19 cellular contexts compared by ENCODE assay signal in genomic region chr2:96525211-96525507, GRCh38. TPM values are rescaled to one million over a fixed set of nuclear protein-coding genes. Genes with fewer than 3 reads are reported as not detected.
A peak's percentile ranks its signal among the peaks of the same experiment; 100 is the strongest.
DNase-seq lines count a peak whose midpoint lies in the region; ATAC-seq and TF ChIP-seq lines count a peak whose summit lies in the region.
"Had no signal": no experiment of that assay in that cellular context is flagged by ENCODE, and none has a peak within 500 bp of the region (broad histone marks: within the 10 kb centered on the region; RNA-seq: fewer than 3 reads in every experiment).

No MANE protein-coding gene starts in this region.

- no peaks in the 10 kb centered on the region for H3K9me3 Mint-ChIP-seq in T-helper 1 cell treated with Interleukin-12 subunit alpha and Interleukin-12 subunit beta and Interleukin-4 antibody, amounts not matched to agents 30 μg/mL and 1 μg/mL, for 36 hours
- H3K9me3 Mint-ChIP-seq in endodermal cell (no peaks in the 10 kb centered on the region), mesothelial cell of epicardium (no peaks in the 10 kb centered on the region)

- peak overlapping the region; percentile 71 for H3K27ac Mint-ChIP-seq in T-helper 1 cell treated with Interleukin-12 subunit alpha and Interleukin-12 subunit beta and Interleukin-4 antibody, amounts not matched to agents 30 μg/mL and 1 μg/mL, for 36 hours
- H3K27ac Mint-ChIP-seq in endodermal cell (no peak overlapping the region), mesothelial cell of epicardium (no peak overlapping the region)

- no peaks in the 10 kb centered on the region for H3K27me3 Mint-ChIP-seq in T-helper 1 cell treated with Interleukin-12 subunit alpha and Interleukin-12 subunit beta and Interleukin-4 antibody, amounts not matched to agents 30 μg/mL and 1 μg/mL, for 36 hours (ENCODE audit: low read depth)
- peaks cover 43% of the 10 kb centered on the region for H3K27me3 Mint-ChIP-seq in endodermal cell (ENCODE audit: insufficient read depth)
- H3K27me3 Mint-ChIP-seq in mesothelial cell of epicardium (ENCODE audit: low read depth): peaks cover 65% of the 10 kb centered on the region

- H3K9ac ChIP-seq in BLaER1: no peak overlapping the region
- no peak overlapping the region for H3K9ac ChIP-seq in OCI-LY3 (ENCODE audit: low read length)
- H3K9ac ChIP-seq in endodermal cell (ENCODE audit: extremely low read depth, low read length, poor library complexity, severe bottlenecking): no peak overlapping the region

- H3K4me2 ChIP-seq in BLaER1: peak overlapping the region; percentile 92
- peak overlapping the region; percentile 48 for H3K4me2 ChIP-seq in OCI-LY3 (ENCODE audit: low read length)

- no peak overlapping the region for H3K4me3 Mint-ChIP-seq in T-helper 1 cell treated with Interleukin-12 subunit alpha and Interleukin-12 subunit beta and Interleukin-4 antibody, amounts not matched to agents 30 μg/mL and 1 μg/mL, for 36 hours
- no peak overlapping the region for H3K4me3 Mint-ChIP-seq in endodermal cell
- no peak overlapping the region for H3K4me3 Mint-ChIP-seq in mesothelial cell of epicardium

- H3K27me3 ChIP-seq in BLaER1 (no peaks in the 10 kb centered on the region), OCI-LY3 (ENCODE audit: low read depth, low read length) (peaks cover 71% of the 10 kb centered on the region), endodermal cell (ENCODE audit: control insufficient read depth, insufficient read depth, low read length, poor library complexity, severe bottlenecking) (peaks cover 29% of the 10 kb centered on the region)

- peaks cover 82% of the 10 kb centered on the region for H3K4me1 Mint-ChIP-seq in T-helper 1 cell treated with Interleukin-12 subunit alpha and Interleukin-12 subunit beta and Interleukin-4 antibody, amounts not matched to agents 30 μg/mL and 1 μg/mL, for 36 hours (ENCODE audit: low read depth)
- no peaks in the 10 kb centered on the region for H3K4me1 Mint-ChIP-seq in endodermal cell
- peaks cover 16% of the 10 kb centered on the region for H3K4me1 Mint-ChIP-seq in mesothelial cell of epicardium

- H3K9me3 ChIP-seq in BLaER1: peaks cover 3% of the 10 kb centered on the region; the same call in 1 of the 2 replicates
- no peaks in the 10 kb centered on the region for H3K9me3 ChIP-seq in OCI-LY3 (ENCODE audit: insufficient read depth, low read length)
- no peaks in the 10 kb centered on the region for H3K9me3 ChIP-seq in endodermal cell (ENCODE audit: control insufficient read depth, low read length)

- H4K20me1 ChIP-seq in BLaER1: no peaks in the 10 kb centered on the region
- H4K20me1 ChIP-seq in OCI-LY3 (ENCODE audit: insufficient read depth, low read length): no peaks in the 10 kb centered on the region

- H3K4me3 ChIP-seq in BLaER1: no peak overlapping the region
- H3K4me3 ChIP-seq in OCI-LY3 (ENCODE audit: low read length): no peak overlapping the region
- H3K4me3 ChIP-seq in endodermal cell (ENCODE audit: low read length): no peak overlapping the region
- H3K4me3 ChIP-seq: K562, SK-N-MC had no signal

- H3K79me2 ChIP-seq in OCI-LY3 (ENCODE audit: low read length): no peaks in the 10 kb centered on the region

- H3K36me3 Mint-ChIP-seq in T-helper 1 cell treated with Interleukin-12 subunit alpha and Interleukin-12 subunit beta and Interleukin-4 antibody, amounts not matched to agents 30 μg/mL and 1 μg/mL, for 36 hours (ENCODE audit: low read depth): peaks cover 4% of the 10 kb centered on the region
- no peaks in the 10 kb centered on the region for H3K36me3 Mint-ChIP-seq in endodermal cell (ENCODE audit: low read depth)
- H3K36me3 Mint-ChIP-seq in mesothelial cell of epicardium: no peaks in the 10 kb centered on the region

- TF ChIP-seq CTCF in OCI-LY3 (IDR thresholded peaks at IDR 0.05; ENCODE audit: low read depth, low read length) (no peak), endodermal cell (conservative IDR thresholded peaks at IDR 0.05) (no peak), mesothelial cell of epicardium (IDR thresholded peaks at IDR 0.05; ENCODE audit: unreplicated experiment) (no peak)

- H2AFZ ChIP-seq in OCI-LY3 (ENCODE audit: low read depth, low read length): no peak overlapping the region

- H3K27ac ChIP-seq in BLaER1 (peak overlapping the region; percentile 51), OCI-LY3 (ENCODE audit: low read length) (no peak overlapping the region), endodermal cell (ENCODE audit: low read depth, low read length) (no peak overlapping the region)
- H3K27ac ChIP-seq: 22Rv1, HL-60, SK-N-MC had no signal

- DNase-seq in T-helper 1 cell (no peak), endodermal cell (peak; percentile 35), mesothelial cell of epicardium (ENCODE audit: low spot score in 2 of 2, unreplicated experiment in 2 of 2) (no peak)
- DNase-seq: DMS 273 treated with DMSO at 0.1 percent for 48 hours; NCI-H1048; NCI-H345; NCI-H69; NK-92 treated with Interleukin-12 subunit alpha and Interleukin-12 subunit beta, amount 100 ng/mL, for 24 hours; PC-3 had no signal

- no peak for ATAC-seq in HG03460 (IDR thresholded peaks at IDR 0.05; ENCODE audit: unreplicated experiment)
- ATAC-seq in HG02588 (IDR thresholded peaks at IDR 0.05; ENCODE audit: unreplicated experiment): no peak
- ATAC-seq: K562, PC-3 had no signal

- H3K4me1 ChIP-seq in BLaER1 (peaks cover 75% of the 10 kb centered on the region), OCI-LY3 (ENCODE audit: low read length) (peaks cover 70% of the 10 kb centered on the region), endodermal cell (ENCODE audit: control insufficient read depth, insufficient read depth, low read length) (no peaks in the 10 kb centered on the region)

- 89 to 91% methylated on average over 3 to 4 of the region's 4 CpGs for WGBS in endodermal cell (ENCODE audit: insufficient coverage in 1 of 2, insufficient read length in 1 of 2), 2 experiments

- H3K36me3 ChIP-seq in BLaER1: no peaks in the 10 kb centered on the region
- no peaks in the 10 kb centered on the region for H3K36me3 ChIP-seq in OCI-LY3 (replicated peaks; ENCODE audit: low read depth, low read length)
- no peaks in the 10 kb centered on the region for H3K36me3 ChIP-seq in endodermal cell (ENCODE audit: control insufficient read depth, insufficient read depth, low read length)

RNA-seq across cellular contexts. Expression of gene ARID5A, which starts 11.4 kb away (rescaled TPM):
- 1 to 10 TPM; 1.8 to 3.5 TPM for total RNA-seq in endodermal cell
- 6.4 TPM for polyA plus RNA-seq in endodermal cell (2013, experiment 1 of 2)
- 6.9 TPM for polyA plus RNA-seq in endodermal cell (2013, experiment 2 of 2)
- total RNA-seq in mesothelial cell of epicardium: 4.1 to 4.7 TPM (median 4.7 TPM) in 3 replicates

RNA-seq across cellular contexts. Expression of gene NEURL3, which starts 20.0 kb away (rescaled TPM):
- not detected for total RNA-seq in endodermal cell
- polyA plus RNA-seq in endodermal cell (2013, experiment 1 of 2): not detected
- not detected for polyA plus RNA-seq in endodermal cell (2013, experiment 2 of 2)
- 0.13 TPM in 1 of 3 replicates, not detected in the others for total RNA-seq in mesothelial cell of epicardium
- total RNA-seq: K562 had no signal
- polyA plus RNA-seq: BJ, K562 had no signal
